ENCODE assay signal across 8 cellular contexts in genomic region chr2:224586127-224586702, GRCh38. TPM values are rescaled to one million over a fixed set of nuclear protein-coding genes. Genes with fewer than 3 reads are reported as not detected.
DNase-seq lines count a peak whose midpoint lies in the region; ATAC-seq and TF ChIP-seq lines count a peak whose summit lies in the region.

No MANE protein-coding gene starts in this region.

- H3K4me3 Mint-ChIP-seq in progenitor cell of endocrine pancreas (ENCODE audit: low read depth), result peak overlapping the region; percentile 96

- TF ChIP-seq CTCF in GM20000 (IDR thresholded peaks at IDR 0.05; ENCODE audit: extremely low read depth, missing control alignments) (no peak), Peyer's patch (IDR thresholded peaks at IDR 0.05) (no peak), epithelial cell of esophagus (IDR thresholded peaks at IDR 0.05; ENCODE audit: insufficient read depth, low read depth, low read length, missing control alignments) (no peak), progenitor cell of endocrine pancreas (IDR thresholded peaks at IDR 0.05; ENCODE audit: unreplicated experiment) (no peak)

- peaks cover 21% of the 10 kb centered on the region for H3K4me1 Mint-ChIP-seq in progenitor cell of endocrine pancreas (ENCODE audit: low read depth)

- H3K27me3 Mint-ChIP-seq in progenitor cell of endocrine pancreas, result no peaks in the 10 kb centered on the region

- H3K27ac Mint-ChIP-seq in progenitor cell of endocrine pancreas, result peak overlapping the region; percentile 75

- H3K9me3 ChIP-seq in Peyer's patch, result no peaks in the 10 kb centered on the region

- H3K4me3 ChIP-seq in Peyer's patch, result peak overlapping the region; percentile 79 to 96 (median 84)
- H3K4me3 ChIP-seq in epithelial cell of esophagus (ENCODE audit: low read length), result peak overlapping the region; percentile 61

- no peaks in the 10 kb centered on the region for H3K27me3 ChIP-seq in Peyer's patch

- peaks cover 3% of the 10 kb centered on the region for H3K36me3 Mint-ChIP-seq in progenitor cell of endocrine pancreas (ENCODE audit: insufficient read depth)

- peaks cover 0 to 30% (median 0%) of the 10 kb centered on the region in 4 donors for H3K4me1 ChIP-seq in Peyer's patch

- ATAC-seq in GM19324 (IDR thresholded peaks at IDR 0.05; ENCODE audit: low FRiP score, unreplicated experiment), result no peak

- DNase-seq in GM20000 (ENCODE audit: low spot score), result peak; percentile 41
- DNase-seq in Peyer's patch, result no peak
- DNase-seq in epithelial cell of esophagus (ENCODE audit: low read depth), result no peak
- no peak for DNase-seq in progenitor cell of endocrine pancreas (ENCODE audit: low spot score, unreplicated experiment)
- no peak for DNase-seq in HPDE6-E6E7 (ENCODE audit: extremely low spot score)
- no peak for DNase-seq in activated gamma-delta T cell treated with Interleukin-2 at 50 U/mL for 16 hours
- no peak for DNase-seq in dermis blood vessel endothelial cell

- peak overlapping the region; percentile 44 to 99 (median 92) for H3K27ac ChIP-seq in Peyer's patch

- H3K36me3 ChIP-seq in Peyer's patch, result no peaks in the 10 kb centered on the region

- H3K9me3 Mint-ChIP-seq in progenitor cell of endocrine pancreas (ENCODE audit: low read depth), result no peaks in the 10 kb centered on the region

- TF ChIP-seq POLR2A in Peyer's patch (IDR thresholded peaks at IDR 0.05), result no peak

RNA-seq across cellular contexts. Expression of gene CUL3, which starts 1.1 kb away (rescaled TPM):
- total RNA-seq in Peyer's patch (10 to 100 TPM; 40.5 to 96.6 (median 77.1) TPM), progenitor cell of endocrine pancreas (93.3 and 104 TPM in 2 replicates), dermis blood vessel endothelial cell (69.4 and 114 TPM in 2 replicates)
